In the genomic region with DNA sequence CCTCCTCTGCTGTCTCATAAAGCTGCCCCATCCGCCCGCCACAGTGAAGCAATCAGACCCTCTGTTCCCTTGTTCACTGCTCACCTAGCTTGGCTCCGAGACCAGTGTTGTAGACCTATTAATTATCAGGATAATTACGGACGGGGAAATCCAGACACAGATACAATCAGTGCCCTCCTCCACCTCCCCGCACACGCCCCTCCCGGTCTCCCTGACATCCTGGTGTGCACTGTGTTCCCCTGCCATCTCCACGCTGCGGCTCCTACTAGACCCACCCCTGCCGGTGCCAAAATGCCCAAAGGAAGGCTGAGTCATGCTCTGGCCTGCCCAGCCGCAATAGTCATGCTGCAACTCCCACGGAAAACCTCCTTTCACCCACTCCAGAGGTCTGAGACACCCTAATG, we compare ENCODE assay signal across 11 cellular contexts.
DNase-seq lines count a peak whose midpoint lies in the region; ATAC-seq and TF ChIP-seq lines count a peak whose summit lies in the region.
"Had no signal": no experiment of that assay in that cellular context is flagged by ENCODE, and none has a peak within 500 bp of the region (broad histone marks: within the 10 kb centered on the region; RNA-seq: fewer than 3 reads in every experiment).

No MANE protein-coding gene starts in this region.

- intact Hi-C loops in aorta (cut with DNase I): loop anchor here in 1 of 2 donors (5.0 kb wide), 1 partner anchor 97 kb away; no protein-coding TSS in a partner anchor

- H3K4me3 Mint-ChIP-seq in activated T-cell treated with anti-CD3 and anti-CD28 coated beads, Interleukin-2, amount 50 U/mL, for 72 hours: no peak overlapping the region
- H3K4me3 Mint-ChIP-seq: activated CD8-positive, alpha-beta memory T cell treated with anti-CD3 and anti-CD28 coated beads, Interleukin-2, amount 10 ng/mL, durations not matched to agents 7 days and 5 days had no signal

- H3K9me3 Mint-ChIP-seq in activated T-cell treated with anti-CD3 and anti-CD28 coated beads, Interleukin-2, amount 50 U/mL, for 72 hours: no peaks in the 10 kb centered on the region

- no peak overlapping the region; the same call in 1 of the 2 replicates for H3K9ac ChIP-seq in SK-N-SH

- no peaks in the 10 kb centered on the region for H4K20me1 ChIP-seq in SK-N-SH (ENCODE audit: insufficient read depth)

- H3K4me1 ChIP-seq in SK-N-SH (ENCODE audit: control insufficient read depth in 1 of 2, insufficient read depth in 2 of 2, low read depth in 1 of 2, low read length in 1 of 2) (peaks cover 32 to 61% of the 10 kb centered on the region in 2 experiments), aorta (ENCODE audit: control insufficient read depth in 1 of 2, insufficient read depth in 2 of 2, low read length in 2 of 2) (no peaks in the 10 kb centered on the region)

- H3F3A ChIP-seq in SK-N-SH (replicated peaks; ENCODE audit: insufficient read depth): no peaks in the 10 kb centered on the region

- H3K79me2 ChIP-seq in SK-N-SH (ENCODE audit: insufficient read depth): no peaks in the 10 kb centered on the region

- H3K27ac ChIP-seq in SK-N-SH (ENCODE audit: low read depth in 2 of 2, low read length in 1 of 2) (peak overlapping the region; percentile 20 to 95), aorta (ENCODE audit: low read depth in 1 of 2, low read length in 2 of 2) (no peak overlapping the region)

- H3K36me3 ChIP-seq in SK-N-SH (replicated peaks in 1 of 2; ENCODE audit: control insufficient read depth in 1 of 2, insufficient read depth in 2 of 2, low read length in 1 of 2) (no peaks in the 10 kb centered on the region), aorta (ENCODE audit: control insufficient read depth in 1 of 2, insufficient read depth in 2 of 2, low read length in 1 of 2) (no peaks in the 10 kb centered on the region)
- H3K36me3 ChIP-seq: HAP-1 had no signal

- 0 out of 2 replicates have a peak, but pooled peaks have one; percentile 6 for TF ChIP-seq RAD21 in SK-N-SH (IDR thresholded peaks at IDR 0.05; ENCODE audit: low read length)

- TF ChIP-seq CTCF in SK-N-SH (IDR thresholded peaks at IDR 0.05) (no peak), foreskin fibroblast (IDR thresholded peaks at IDR 0.05; ENCODE audit: low read depth, low read length) (no peak)

- WGBS in SK-N-SH (ENCODE audit: low lambda C conversion rate): 13% methylated on average over 13 of the region's 13 CpGs
- WGBS in aorta, 2 donors: 28 to 40% methylated on average over 13 of the region's 13 CpGs

- peak; percentile 6 to 7 for DNase-seq in activated T-cell treated with anti-CD3 and anti-CD28 coated beads, Interleukin-2, amount 50 U/mL, for 48 hours
- DNase-seq in activated T-cell treated with anti-CD3 and anti-CD28 coated beads, Interleukin-2, amount 50 U/mL, for 72 hours: no peak
- DNase-seq in SK-N-SH: peak; percentile 74
- DNase-seq in foreskin fibroblast: peak; percentile 9 to 19
- peak; percentile 80 to 86 for DNase-seq in aorta
- no peak for DNase-seq in cerebellar nuclear complex (lab: John Stamatoyannopoulos, UW)
- DNase-seq in NCI-H774 (lab: John Stamatoyannopoulos, UW): no peak
- DNase-seq in occipital lobe (lab: John Stamatoyannopoulos, UW): no peak
- DNase-seq: substantia nigra had no signal

- CTCF ChIA-PET in SK-N-SH (lab: Yijun Ruan, JAX): interaction anchor here (0.7 to 2.5 kb wide), 8 partner anchors 10 to 104 kb away, joined by 3 to 9 read pairs (median 5); no protein-coding TSS in a partner anchor

- no peak for ATAC-seq in activated T-cell treated with anti-CD3 and anti-CD28 coated beads, Interleukin-2, amount 50 U/mL, for 72 hours (replicated peaks in 1 of 2)
- no peak for ATAC-seq in aorta (ENCODE audit: low FRiP score)
- ATAC-seq: activated CD8-positive, alpha-beta memory T cell treated with anti-CD3 and anti-CD28 coated beads, Interleukin-2, amount 10 ng/mL, durations not matched to agents 7 days and 5 days had no signal

- H3K4me2 ChIP-seq in SK-N-SH: peak overlapping the region; percentile 36; the same call in 1 of the 2 replicates

- H3K27ac Mint-ChIP-seq in activated T-cell treated with anti-CD3 and anti-CD28 coated beads, Interleukin-2, amount 50 U/mL, for 72 hours: no peak overlapping the region
- H3K27ac Mint-ChIP-seq: activated CD8-positive, alpha-beta memory T cell treated with anti-CD3 and anti-CD28 coated beads, Interleukin-2, amount 10 ng/mL, durations not matched to agents 7 days and 5 days had no signal

- H3K9me3 ChIP-seq in SK-N-SH (no peaks in the 10 kb centered on the region), aorta (ENCODE audit: control insufficient read depth, low read length) (no peaks in the 10 kb centered on the region)
- H3K9me3 ChIP-seq: HAP-1 had no signal

- H3K36me3 Mint-ChIP-seq in activated T-cell treated with anti-CD3 and anti-CD28 coated beads, Interleukin-2, amount 50 U/mL, for 72 hours (ENCODE audit: insufficient read depth in 2 of 2): no peaks in the 10 kb centered on the region
- H3K36me3 Mint-ChIP-seq: activated CD8-positive, alpha-beta memory T cell treated with anti-CD3 and anti-CD28 coated beads, Interleukin-2, amount 10 ng/mL, durations not matched to agents 7 days and 5 days had no signal

- POLR2A ChIA-PET in SK-N-SH (lab: Yijun Ruan, JAX): interaction anchor here (1.4 to 3.2 kb wide), 2 partner anchors 11 to 35 kb away, joined by 5 to 17 read pairs; no protein-coding TSS in a partner anchor

- no peaks in the 10 kb centered on the region for H3K4me1 Mint-ChIP-seq in activated T-cell treated with anti-CD3 and anti-CD28 coated beads, Interleukin-2, amount 50 U/mL, for 72 hours (ENCODE audit: low read depth)
- H3K4me1 Mint-ChIP-seq: activated CD8-positive, alpha-beta memory T cell treated with anti-CD3 and anti-CD28 coated beads, Interleukin-2, amount 10 ng/mL, durations not matched to agents 7 days and 5 days had no signal

- peak overlapping the region; percentile 70; the same call in 1 of the 2 replicates for H2AFZ ChIP-seq in SK-N-SH (ENCODE audit: low read depth)

- peak; percentile 59 to 61; a peak in 3 of 4 replicates for TF ChIP-seq EP300 in SK-N-SH (IDR thresholded peaks at IDR 0.05; ENCODE audit: borderline replicate concordance in 1 of 2, low read depth in 1 of 2, low read length in 1 of 2)

- no peaks in the 10 kb centered on the region for H3K9me2 ChIP-seq in SK-N-SH

- H3K27me3 Mint-ChIP-seq in activated T-cell treated with anti-CD3 and anti-CD28 coated beads, Interleukin-2, amount 50 U/mL, for 72 hours (ENCODE audit: low read depth): peaks cover 35% of the 10 kb centered on the region

- H3K27me3 ChIP-seq in SK-N-SH (ENCODE audit: insufficient read depth) (no peaks in the 10 kb centered on the region), aorta (ENCODE audit: control insufficient read depth in 1 of 2, insufficient read depth in 2 of 2, low read length in 1 of 2) (no peaks in the 10 kb centered on the region)

- H3K4me3 ChIP-seq in SK-N-SH (ENCODE audit: low read depth in 2 of 2, low read length in 1 of 2) (no peak overlapping the region), foreskin fibroblast (ENCODE audit: low read depth in 1 of 2, low read length in 2 of 2) (no peak overlapping the region), aorta (ENCODE audit: low read length in 2 of 2) (no peak overlapping the region)
- H3K4me3 ChIP-seq: HAP-1 had no signal

TF ChIP-seq in SK-N-SH, 30 proteins besides CTCF, POLR2A, EP300 and RAD21 (continues in another document):
- TF ChIP-seq FOXM1 (IDR thresholded peaks at IDR 0.05; ENCODE audit: low read depth) (no peak), GATA2 (CRISPR knock-in tag; IDR thresholded peaks at IDR 0.05) (peak; percentile 75), FOXJ3 (CRISPR knock-in tag; IDR thresholded peaks at IDR 0.05) (no peak), NRF1 (IDR thresholded peaks at IDR 0.05; ENCODE audit: low read depth, low read length) (no peak), CHD2 (IDR thresholded peaks at IDR 0.05; ENCODE audit: low read length, partially characterized antibody) (peak; percentile 20), ELF1 (IDR thresholded peaks at IDR 0.05) (no peak), FOSL2 (IDR thresholded peaks at IDR 0.05; ENCODE audit: borderline replicate concordance, low read depth) (peak; percentile 78), USF1 (IDR thresholded peaks at IDR 0.05; ENCODE audit: borderline replicate concordance, low read depth) (no peak), TAF1 (IDR thresholded peaks at IDR 0.05; ENCODE audit: borderline replicate concordance, low read depth, low read length) (no peak), MEF2A (IDR thresholded peaks at IDR 0.05; ENCODE audit: borderline replicate concordance, low read depth) (no peak), NFIC (IDR thresholded peaks at IDR 0.05; ENCODE audit: borderline replicate concordance) (peak; percentile 69), IRF3 (IDR thresholded peaks at IDR 0.05; ENCODE audit: low read depth, low read length) (no peak), RXRA (IDR thresholded peaks at IDR 0.05; ENCODE audit: borderline replicate concordance, low read depth) (no peak), TCF12 (IDR thresholded peaks at IDR 0.05) (peak; percentile 54; the same call in 1 of the 2 replicates), MXI1 (IDR thresholded peaks at IDR 0.05; ENCODE audit: low read depth, low read length) (peak; percentile 61; the same call in 1 of the 2 replicates)
- TF ChIP-seq, protein P1, sequence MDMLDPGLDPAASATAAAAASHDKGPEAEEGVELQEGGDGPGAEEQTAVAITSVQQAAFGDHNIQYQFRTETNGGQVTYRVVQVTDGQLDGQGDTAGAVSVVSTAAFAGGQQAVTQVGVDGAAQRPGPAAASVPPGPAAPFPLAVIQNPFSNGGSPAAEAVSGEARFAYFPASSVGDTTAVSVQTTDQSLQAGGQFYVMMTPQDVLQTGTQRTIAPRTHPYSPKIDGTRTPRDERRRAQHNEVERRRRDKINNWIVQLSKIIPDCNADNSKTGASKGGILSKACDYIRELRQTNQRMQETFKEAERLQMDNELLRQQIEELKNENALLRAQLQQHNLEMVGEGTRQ (IDR thresholded peaks at IDR 0.05; ENCODE audit: borderline replicate concordance, low read depth, low read length): no peak

Comparison
In these comparisons a context has a peak if more than half of its experiments do, and no peak if none do; other contexts are left out.
1. DNase-seq: peak in activated T-cell treated with anti-CD3 and anti-CD28 coated beads, Interleukin-2, amount 50 U/mL, for 48 hours (2 of 2), SK-N-SH (single experiment), foreskin fibroblast (2 of 2) and aorta (2 of 2); none in activated T-cell treated with anti-CD3 and anti-CD28 coated beads, Interleukin-2, amount 50 U/mL, for 72 hours (0 of 2), cerebellar nuclear complex (0 of 2), NCI-H774 (single experiment) and occipital lobe (single experiment).
2. H3K27ac ChIP-seq: peak in SK-N-SH (2 of 2); none in aorta (0 of 2).